Comparison of ENCODE assay signal across 15 cellular contexts in genomic region chr10:132550366-132551092, GRCh38. TPM values are rescaled to one million over a fixed set of nuclear protein-coding genes. Genes with fewer than 3 reads are reported as not detected.
DNase-seq lines count a peak whose midpoint lies in the region; ATAC-seq, FAIRE-seq and TF ChIP-seq lines count a peak whose summit lies in the region.
"Had no signal": no experiment of that assay in that cellular context is flagged by ENCODE, and none has a peak within 500 bp of the region (broad histone marks: within the 10 kb centered on the region; RNA-seq: fewer than 3 reads in every experiment).

No MANE protein-coding gene starts in this region.

- H2BK15ac ChIP-seq in H1 (ENCODE audit: low read length), result no peak overlapping the region

- no peak overlapping the region for H2BK120ac ChIP-seq in H1 (replicated peaks; ENCODE audit: low read depth, low read length)

- H3K14ac ChIP-seq in H1 (ENCODE audit: insufficient read length), result no peak overlapping the region

- H3K79me1 ChIP-seq in H1 (ENCODE audit: low read depth, low read length), result peaks cover 23% of the 10 kb centered on the region

- no peak overlapping the region for H3K23ac ChIP-seq in H1 (ENCODE audit: insufficient read length)

- peaks cover 20% of the 10 kb centered on the region for H3K4me1 Mint-ChIP-seq in activated CD8-positive, alpha-beta memory T cell treated with anti-CD3 and anti-CD28 coated beads, Interleukin-2, amount 10 ng/mL, durations not matched to agents 7 days and 5 days

- 89% methylated on average over 20 of the region's 20 CpGs; no CpG with 5 or more reads in 1 of the 2 experiments for WGBS in H1 (ENCODE audit: extremely low coverage in 1 of 2, insufficient coverage in 1 of 2, insufficient read length in 1 of 2, insufficient replicate concordance in 2 of 2, low coverage in 1 of 2, low lambda C conversion rate in 2 of 2, missing lambda C conversion rate in 1 of 2), 2 experiments

- no peaks in the 10 kb centered on the region; the same call in 1 of the 2 replicates for H3K23me2 ChIP-seq in H1 (ENCODE audit: low read depth, low read length)

- H2BK12ac ChIP-seq in H1 (ENCODE audit: low read depth, low read length), result no peak overlapping the region

- no peak for FAIRE-seq in H1 (lab: Jason Lieb, UNC)

- TF ChIP-seq EP300 in H1 (IDR thresholded peaks at IDR 0.05; ENCODE audit: borderline replicate concordance in 1 of 2, low read depth in 2 of 2, low read length in 2 of 2), result no peak

- no peak overlapping the region for H3K9ac ChIP-seq in H1 (replicated peaks in 1 of 4; ENCODE audit: extremely low read depth in 1 of 4, low read depth in 3 of 4, low read length in 3 of 4)

- peak overlapping the region; percentile 99 for H3K27ac ChIP-seq in HL-60 (replicated peaks)
- no peak overlapping the region for H3K27ac ChIP-seq in H1 (ENCODE audit: low read depth, low read length)
- H3K27ac ChIP-seq: colonic mucosa had no signal

- POLR2A ChIA-PET in H1 (lab: Charles Lee; ENCODE audit: partially characterized antibody), result interaction anchor here (1.1 kb wide), 1 partner anchor 10 kb away, joined by 4 read pairs; no protein-coding TSS in a partner anchor

- H3K9me3 Mint-ChIP-seq in activated CD8-positive, alpha-beta memory T cell treated with anti-CD3 and anti-CD28 coated beads, Interleukin-2, amount 10 ng/mL, durations not matched to agents 7 days and 5 days (ENCODE audit: low read depth), result no peaks in the 10 kb centered on the region

- no peak for TF ChIP-seq POLR2A in H1 (IDR thresholded peaks at IDR 0.05; ENCODE audit: control extremely low read depth in 1 of 2, low read depth in 2 of 2, low read length in 2 of 2)

- TF ChIP-seq CTCF in HL-60 (IDR thresholded peaks at IDR 0.05; ENCODE audit: insufficient read depth, low read length) (no peak), H1 (IDR thresholded peaks at IDR 0.05; ENCODE audit: control extremely low read depth in 1 of 3, insufficient read depth in 1 of 3, low read depth in 1 of 3, low read length in 3 of 3) (no peak)

- H4K91ac ChIP-seq in H1 (replicated peaks; ENCODE audit: insufficient read length, low read length), result peak overlapping the region; percentile 19

- no peak overlapping the region for H3K4me2 ChIP-seq in H1 (ENCODE audit: insufficient read depth in 1 of 2, low read depth in 2 of 2, low read length in 2 of 2)

- no peaks in the 10 kb centered on the region for H3K36me3 ChIP-seq in H1 (ENCODE audit: control insufficient read depth in 2 of 4, insufficient read depth in 4 of 4, low read length in 3 of 4)
- H3K36me3 ChIP-seq: colonic mucosa had no signal

- peak overlapping the region; percentile 82 for H3K27ac Mint-ChIP-seq in activated CD8-positive, alpha-beta memory T cell treated with anti-CD3 and anti-CD28 coated beads, Interleukin-2, amount 10 ng/mL, durations not matched to agents 7 days and 5 days

- H2AK5ac ChIP-seq in H1 (ENCODE audit: low read depth, low read length), result no peak overlapping the region

- H4K5ac ChIP-seq in H1 (ENCODE audit: insufficient read length, low read depth, low read length), result no peak overlapping the region

- H3K4me3 ChIP-seq in HL-60 (replicated peaks; ENCODE audit: insufficient read depth, low read length) (no peak overlapping the region), H1 (ENCODE audit: extremely low read depth in 1 of 4, insufficient read depth in 2 of 4, low read depth in 3 of 4, low read length in 4 of 4) (no peak overlapping the region)
- H3K4me3 ChIP-seq: colonic mucosa had no signal

- H3K27me3 Mint-ChIP-seq in activated CD8-positive, alpha-beta memory T cell treated with anti-CD3 and anti-CD28 coated beads, Interleukin-2, amount 10 ng/mL, durations not matched to agents 7 days and 5 days, result no peaks in the 10 kb centered on the region

- no peaks in the 10 kb centered on the region; a peak in 2 of 7 replicates for H3K4me1 ChIP-seq in H1 (replicated peaks in 1 of 4; ENCODE audit: control insufficient read depth in 3 of 4, insufficient read depth in 4 of 4, low read length in 3 of 4)
- H3K4me1 ChIP-seq: colonic mucosa had no signal

- H3K4me3 Mint-ChIP-seq in activated CD8-positive, alpha-beta memory T cell treated with anti-CD3 and anti-CD28 coated beads, Interleukin-2, amount 10 ng/mL, durations not matched to agents 7 days and 5 days, result no peak overlapping the region

- H3K9me3 ChIP-seq in H1 (ENCODE audit: insufficient read depth in 2 of 2, low read depth in 1 of 2, low read length in 1 of 2), result no peaks in the 10 kb centered on the region
- H3K9me3 ChIP-seq: colonic mucosa had no signal

- no peak overlapping the region for H3K18ac ChIP-seq in H1 (ENCODE audit: extremely low read depth, low read length)

- TF ChIP-seq RAD21 in H1 (IDR thresholded peaks at IDR 0.05 in 1 of 2, conservative IDR thresholded peaks at IDR 0.05 in 1 of 2; ENCODE audit: low read depth in 2 of 2, low read length in 2 of 2), result no peak

- H3K27me3 ChIP-seq in HL-60 (ENCODE audit: insufficient read depth, poor library complexity, severe bottlenecking) (no peaks in the 10 kb centered on the region), H1 (replicated peaks in 1 of 4; ENCODE audit: control insufficient read depth in 3 of 4, extremely low read depth in 1 of 4, insufficient read depth in 3 of 4, low read length in 3 of 4) (no peaks in the 10 kb centered on the region; a peak in 1 of 7 replicates)
- H3K27me3 ChIP-seq: colonic mucosa had no signal

- no peak overlapping the region for H2BK5ac ChIP-seq in H1 (ENCODE audit: low read depth, low read length)

- peaks cover 4 to 27% of the 10 kb centered on the region in 2 experiments for H4K20me1 ChIP-seq in H1 (replicated peaks in 1 of 2; ENCODE audit: control insufficient read depth in 1 of 2, insufficient read depth in 2 of 2, low read length in 2 of 2)

- intact Hi-C loops in sciatic nerve (cut with DNase I), result no loop called here

- CTCF ChIA-PET in activated CD8-positive, alpha-beta memory T cell treated with anti-CD3 and anti-CD28 coated beads, Interleukin-2, amount 10 ng/mL, durations not matched to agents 7 days and 5 days (lab: Charles Lee), result interaction anchor here (0.8 to 3.0 kb wide), 7 partner anchors 8 to 91 kb away, joined by 3 to 10 read pairs (median 8); no protein-coding TSS in a partner anchor
- CTCF ChIA-PET in H1 (lab: Charles Lee; ENCODE audit: partially characterized antibody), result interaction anchor here (1.0 to 1.9 kb wide), 7 partner anchors 10 to 311 kb away, joined by 3 to 5 read pairs (median 4); no protein-coding TSS in a partner anchor

- H4K8ac ChIP-seq in H1 (ENCODE audit: extremely low read depth, insufficient read depth, low read length), result peak overlapping the region; percentile 51; the same call in 1 of the 2 replicates

- no peak overlapping the region for H2AFZ ChIP-seq in H1 (ENCODE audit: low read length)

- no peaks in the 10 kb centered on the region for H3K36me3 Mint-ChIP-seq in activated CD8-positive, alpha-beta memory T cell treated with anti-CD3 and anti-CD28 coated beads, Interleukin-2, amount 10 ng/mL, durations not matched to agents 7 days and 5 days

- no peak overlapping the region for H3K56ac ChIP-seq in H1 (replicated peaks; ENCODE audit: insufficient read length, low read depth, low read length)

- H3K4ac ChIP-seq in H1 (replicated peaks; ENCODE audit: insufficient read length, low read depth, low read length), result no peak overlapping the region

- no peak overlapping the region for H2BK20ac ChIP-seq in H1 (ENCODE audit: low read length)

- H3K79me2 ChIP-seq in H1 (ENCODE audit: control insufficient read depth in 1 of 2, insufficient read depth in 2 of 2, low read length in 2 of 2), result peaks cover 0 to 31% of the 10 kb centered on the region in 2 experiments; a peak in 2 of 4 replicates

- no peak for ATAC-seq in activated CD8-positive, alpha-beta memory T cell treated with anti-CD3 and anti-CD28 coated beads, Interleukin-2, amount 10 ng/mL, durations not matched to agents 7 days and 5 days
- ATAC-seq in sciatic nerve (no peak), HG03025 (IDR thresholded peaks at IDR 0.05; ENCODE audit: low FRiP score, unreplicated experiment) (no peak)
- ATAC-seq: HCT116 had no signal

- DNase-seq in activated CD8-positive, alpha-beta memory T cell treated with anti-CD3 and anti-CD28 coated beads, Interleukin-2, amount 10 ng/mL, durations not matched to agents 7 days and 5 days, result no peak
- no peak for DNase-seq in activated CD8-positive, alpha-beta memory T cell treated with anti-CD3 and anti-CD28 coated beads, Interleukin-2, amount 50 U/mL, for 4 hours
- DNase-seq in HL-60 (ENCODE audit: low read depth in 1 of 2, low spot score in 1 of 2) (no peak), H1 (ENCODE audit: low read depth in 1 of 2, low spot score in 2 of 2) (no peak), sciatic nerve (ENCODE audit: low spot score) (peak; percentile 57), superior temporal gyrus (ENCODE audit: extremely low spot score) (no peak), RKO (ENCODE audit: low spot score) (no peak)
- DNase-seq: amygdala; colonic mucosa; mesendoderm; NCI-H226; stimulated activated CD4-positive, alpha-beta T cell treated with anti-CD3 and anti-CD28 coated beads, Interleukin-2, amount 100 ng/mL, for 48 hours; T-helper 9 cell had no signal

TF ChIP-seq in H1, 55 proteins besides CTCF, POLR2A, EP300 and RAD21:
- no peak for TF ChIP-seq CHD2 (IDR thresholded peaks at IDR 0.05; ENCODE audit: low read length)
- TF ChIP-seq SAP30 (IDR thresholded peaks at IDR 0.05; ENCODE audit: insufficient read depth, insufficient replicate concordance, low read length), result no peak

RNA-seq across cellular contexts. Expression of gene INPP5A, which starts 12.9 kb away (rescaled TPM):
- total RNA-seq in activated CD8-positive, alpha-beta memory T cell treated with anti-CD3 and anti-CD28 coated beads, Interleukin-2, amount 10 ng/mL, durations not matched to agents 7 days and 5 days, result 1 to 10 TPM; 6.6 to 7.0 TPM
- 25.5 and 27.5 TPM in 2 replicates for total RNA-seq in H1 (2021; fragmentation: NEBNext Ultra II Directional; extraction: Animal tissue kit (Norgen Biotek cat#: 25700))
- polyA plus RNA-seq in H1 (2011; rRNA removed), result 16.8 and 19.7 TPM in 2 replicates
- polyA plus RNA-seq in H1 (2011; cell fraction: cytosol; rRNA removed), result 15.9 TPM
- 12.0 TPM for polyA plus RNA-seq in H1 (2011; cell fraction: nucleus; rRNA removed)
- 16.0 to 19.8 TPM (median 18.0 TPM) in 4 replicates for polyA plus RNA-seq in H1 (2012, experiment 1 of 2)
- polyA plus RNA-seq in H1 (2012, experiment 2 of 2), result 19.3 TPM
- 15.4 TPM for polyA plus RNA-seq in H1 (2013, experiment 1 of 2)
- polyA plus RNA-seq in H1 (2013, experiment 2 of 2), result 14.7 TPM
- 21.6 and 22.1 TPM in 2 replicates for polyA minus RNA-seq in H1 (2011; rRNA and poly(A)+ RNA removed)
- 12.3 TPM for polyA minus RNA-seq in H1 (2011; cell fraction: cytosol; rRNA and poly(A)+ RNA removed)
- 12.1 TPM for polyA minus RNA-seq in H1 (2011; cell fraction: nucleus; rRNA and poly(A)+ RNA removed)
- 54.3 TPM for total RNA-seq in sciatic nerve
